9 cellular contexts compared by ENCODE assay signal in the genomic region with DNA sequence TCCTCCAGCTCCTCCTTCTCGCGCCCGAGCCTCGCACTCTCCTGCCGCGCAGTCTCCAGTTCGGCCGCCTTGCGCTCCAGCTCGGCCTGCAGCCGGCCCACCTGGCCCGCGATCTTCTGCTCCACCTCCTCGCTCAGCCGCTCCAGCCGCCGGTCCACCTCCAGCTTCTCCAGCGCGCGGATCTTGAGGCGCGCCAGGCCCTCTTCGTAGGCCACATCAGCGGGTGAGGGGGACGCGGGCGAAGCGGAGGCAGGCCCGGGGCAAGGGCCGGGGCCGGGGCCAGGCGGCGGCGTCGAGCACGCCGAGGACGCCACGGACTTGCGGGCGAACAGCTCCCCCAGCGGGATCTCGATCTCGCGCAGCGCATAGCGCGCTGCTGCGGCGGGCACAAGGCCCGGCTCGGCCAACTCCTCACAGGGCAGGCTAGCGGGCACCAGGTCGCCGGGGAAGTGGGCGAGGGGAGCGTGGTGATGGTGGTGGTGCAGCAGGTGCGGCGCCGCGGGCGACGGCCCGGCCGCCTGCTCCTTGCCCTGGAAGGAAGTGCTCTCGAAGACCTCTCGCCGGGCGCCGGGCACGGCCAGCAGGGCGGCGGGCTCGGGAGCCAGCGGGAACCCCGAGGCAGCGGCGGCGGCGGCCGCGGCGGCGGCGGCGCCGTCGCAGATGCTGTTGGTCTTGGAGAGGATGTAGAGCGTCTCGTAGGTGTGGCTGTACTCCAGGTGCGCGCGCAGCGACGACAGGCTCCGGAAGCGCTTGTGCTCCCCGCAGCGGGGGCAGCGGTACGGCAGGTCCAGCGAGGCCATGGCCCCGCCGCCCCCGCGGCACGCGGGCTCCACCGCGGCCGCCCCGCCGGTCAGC. TPM values are rescaled to one million over a fixed set of nuclear protein-coding genes. Genes with fewer than 3 reads are reported as not detected.
DNase-seq lines count a peak whose midpoint lies in the region; ATAC-seq, FAIRE-seq and TF ChIP-seq lines count a peak whose summit lies in the region.
"Had no signal": no experiment of that assay in that cellular context is flagged by ENCODE, and none has a peak within 500 bp of the region (broad histone marks: within the 10 kb centered on the region; RNA-seq: fewer than 3 reads in every experiment).

No MANE protein-coding gene starts in this region.

- TF ChIP-seq POLR2A in GM12891 (IDR thresholded peaks at IDR 0.05; ENCODE audit: low read depth, low read length): no peak

- H3K27ac ChIP-seq in CD4-positive, alpha-beta memory T cell (ENCODE audit: low read depth, low read length): peak overlapping the region; percentile 46

- H3K9ac ChIP-seq in endocrine pancreas (ENCODE audit: control insufficient read depth, insufficient read depth, low read length): peak overlapping the region; percentile 22

- peaks cover 0 to 4% of the 10 kb centered on the region in 2 donors for H3K36me3 Mint-ChIP-seq in CD4-positive, alpha-beta memory T cell
- H3K36me3 Mint-ChIP-seq in activated CD8-positive, alpha-beta T cell treated with anti-CD3 and anti-CD28 coated beads, Interleukin-2, amount 10 ng/mL, durations not matched to agents 7 days and 5 days (ENCODE audit: low read depth): peaks cover 26% of the 10 kb centered on the region
- no peaks in the 10 kb centered on the region for H3K36me3 Mint-ChIP-seq in osteocyte (ENCODE audit: unreplicated experiment)

- peaks cover 0 to 4% (median 0%) of the 10 kb centered on the region in 8 donors for H3K9me3 Mint-ChIP-seq in CD4-positive, alpha-beta memory T cell
- no peaks in the 10 kb centered on the region for H3K9me3 Mint-ChIP-seq in activated CD8-positive, alpha-beta T cell treated with anti-CD3 and anti-CD28 coated beads, Interleukin-2, amount 10 ng/mL, durations not matched to agents 7 days and 5 days (ENCODE audit: insufficient read depth)
- H3K9me3 Mint-ChIP-seq in osteocyte (ENCODE audit: unreplicated experiment): peaks cover 4% of the 10 kb centered on the region

- FAIRE-seq in GM12891 (lab: Jason Lieb, UNC): no peak

- peak; percentile 77 to 82 (median 80) for DNase-seq in CD4-positive, alpha-beta memory T cell
- DNase-seq in NCI-H2029 treated with DMSO at 0.1 percent for 48 hours (lab: John Stamatoyannopoulos, UW): peak; percentile 39
- peak; percentile 87 for DNase-seq in activated CD8-positive, alpha-beta T cell treated with anti-CD3 and anti-CD28 coated beads, Interleukin-2, amount 10 ng/mL, durations not matched to agents 7 days and 5 days
- no peak for DNase-seq in osteocyte (ENCODE audit: extremely low spot score, unreplicated experiment)
- no peak for DNase-seq in GM12891 (ENCODE audit: insufficient read length, low spot score)
- DNase-seq in hippocampal formation (lab: John Stamatoyannopoulos, UW): no peak

- intact Hi-C loops in CD4-positive, alpha-beta memory T cell (cut with micrococcal nuclease): loop anchor here (1.0 to 2.0 kb wide), 3 partner anchors 16 to 35 kb away; partner anchors contain the start of genes CCT7, EGR4 and FBXO41

- H3K27me3 Mint-ChIP-seq in CD4-positive, alpha-beta memory T cell: no peaks in the 10 kb centered on the region
- H3K27me3 Mint-ChIP-seq in activated CD8-positive, alpha-beta T cell treated with anti-CD3 and anti-CD28 coated beads, Interleukin-2, amount 10 ng/mL, durations not matched to agents 7 days and 5 days (ENCODE audit: low read depth): no peaks in the 10 kb centered on the region
- peaks cover 62% of the 10 kb centered on the region for H3K27me3 Mint-ChIP-seq in osteocyte (ENCODE audit: unreplicated experiment)

- peaks cover 24% of the 10 kb centered on the region for H3K4me1 ChIP-seq in CD4-positive, alpha-beta memory T cell (ENCODE audit: insufficient read depth, low read length)
- H3K4me1 ChIP-seq in endocrine pancreas (ENCODE audit: control insufficient read depth, insufficient read depth, low read length): peaks cover 12% of the 10 kb centered on the region

- H3K9me3 ChIP-seq in CD4-positive, alpha-beta memory T cell (ENCODE audit: control insufficient read depth in 1 of 2, low read length in 2 of 2): no peaks in the 10 kb centered on the region
- no peaks in the 10 kb centered on the region for H3K9me3 ChIP-seq in endocrine pancreas (ENCODE audit: control insufficient read depth, low read length)

- no peaks in the 10 kb centered on the region for H3K36me3 ChIP-seq in CD4-positive, alpha-beta memory T cell (ENCODE audit: insufficient read depth, low read length)
- H3K36me3 ChIP-seq in endocrine pancreas (ENCODE audit: control insufficient read depth, insufficient read depth, low read length): no peaks in the 10 kb centered on the region

- H3K27ac Mint-ChIP-seq in CD4-positive, alpha-beta memory T cell: no peak overlapping the region
- peak overlapping the region; percentile 31 for H3K27ac Mint-ChIP-seq in activated CD8-positive, alpha-beta T cell treated with anti-CD3 and anti-CD28 coated beads, Interleukin-2, amount 10 ng/mL, durations not matched to agents 7 days and 5 days
- no peak overlapping the region for H3K27ac Mint-ChIP-seq in osteocyte (ENCODE audit: unreplicated experiment)

- POLR2A ChIA-PET in CD4-positive, alpha-beta memory T cell (lab: Charles Lee; ENCODE audit: partially characterized antibody): interaction anchor here (1.0 to 2.9 kb wide), 6 partner anchors 11 to 116 kb away, joined by 3 to 24 read pairs (median 6); partner anchors contain the start of genes ALMS1, CCT7, FBXO41 and PRADC1
- POLR2A ChIA-PET in activated CD8-positive, alpha-beta T cell treated with anti-CD3 and anti-CD28 coated beads, Interleukin-2, amount 10 ng/mL, durations not matched to agents 7 days and 5 days (lab: Charles Lee): interaction anchor here (1.0 kb wide), 1 partner anchor 21 kb away, joined by 3 read pairs; no protein-coding TSS in a partner anchor

- peak overlapping the region in 7 of 8 donors; percentile 25 to 70 (median 67) for H3K4me3 Mint-ChIP-seq in CD4-positive, alpha-beta memory T cell
- H3K4me3 Mint-ChIP-seq in activated CD8-positive, alpha-beta T cell treated with anti-CD3 and anti-CD28 coated beads, Interleukin-2, amount 10 ng/mL, durations not matched to agents 7 days and 5 days: peak overlapping the region; percentile 39
- peak overlapping the region; percentile 33 for H3K4me3 Mint-ChIP-seq in osteocyte (ENCODE audit: unreplicated experiment)

- H3K27me3 ChIP-seq in CD4-positive, alpha-beta memory T cell (ENCODE audit: insufficient read depth, low read length): no peaks in the 10 kb centered on the region
- no peaks in the 10 kb centered on the region for H3K27me3 ChIP-seq in endocrine pancreas (ENCODE audit: control insufficient read depth, insufficient read depth, low read length)

- peak; percentile 79 for ATAC-seq in GM21619 (IDR thresholded peaks at IDR 0.05; ENCODE audit: unreplicated experiment)
- ATAC-seq in activated CD8-positive, alpha-beta T cell treated with anti-CD3 and anti-CD28 coated beads, Interleukin-2, amount 10 ng/mL, durations not matched to agents 7 days and 5 days: peak; percentile 95

- H3K4me3 ChIP-seq in CD4-positive, alpha-beta memory T cell (ENCODE audit: low read length in 2 of 2): peak overlapping the region in 1 of 2 donors; percentile 45
- H3K4me3 ChIP-seq in endocrine pancreas (ENCODE audit: control insufficient read depth, insufficient read depth, low read length): no peak overlapping the region

- CTCF ChIA-PET in CD4-positive, alpha-beta memory T cell (lab: Charles Lee; ENCODE audit: partially characterized antibody): interaction anchor here (0.6 to 2.3 kb wide), 5 partner anchors 20 to 56 kb away, joined by 3 to 11 read pairs (median 6); partner anchors contain the start of gene PRADC1
- CTCF ChIA-PET in activated CD8-positive, alpha-beta T cell treated with anti-CD3 and anti-CD28 coated beads, Interleukin-2, amount 10 ng/mL, durations not matched to agents 7 days and 5 days (lab: Charles Lee): interaction anchor here (0.7 to 1.7 kb wide), 5 partner anchors 11 to 31 kb away, joined by 3 to 4 read pairs (median 3); no protein-coding TSS in a partner anchor

- TF ChIP-seq CTCF in osteocyte (IDR thresholded peaks at IDR 0.05): peak; percentile 21

- H3K4me1 Mint-ChIP-seq in CD4-positive, alpha-beta memory T cell: peaks cover 18 to 27% (median 23%) of the 10 kb centered on the region in 4 donors
- H3K4me1 Mint-ChIP-seq in activated CD8-positive, alpha-beta T cell treated with anti-CD3 and anti-CD28 coated beads, Interleukin-2, amount 10 ng/mL, durations not matched to agents 7 days and 5 days (ENCODE audit: low read depth): peaks cover 20% of the 10 kb centered on the region
- H3K4me1 Mint-ChIP-seq in osteocyte (ENCODE audit: unreplicated experiment): peaks cover 5% of the 10 kb centered on the region

TF ChIP-seq in GM12891, 5 proteins besides CTCF, POLR2A, EP300 and RAD21 (continues in another document):
- no peak for TF ChIP-seq PAX5 (IDR thresholded peaks at IDR 0.05; ENCODE audit: insufficient read depth, low read length, severe bottlenecking)
- no peak for TF ChIP-seq TAF1 (IDR thresholded peaks at IDR 0.05; ENCODE audit: low read depth, low read length)
- TF ChIP-seq SPI1 (IDR thresholded peaks at IDR 0.05; ENCODE audit: low read depth, low read length): no peak

RNA-seq across cellular contexts. Expression of gene FBXO41, which starts 15.2 kb away (rescaled TPM):
- total RNA-seq in CD4-positive, alpha-beta memory T cell: 10 to 100 TPM in 1 of 2 experiments, 1 to 10 TPM in 1; 9.8 to 11.4 TPM
- polyA plus RNA-seq in CD4-positive, alpha-beta memory T cell: 1 to 10 TPM in 1 of 2 donors, not detected in 1; 1.6 TPM
- 10 to 100 TPM; 32.0 to 32.3 TPM for total RNA-seq in activated CD8-positive, alpha-beta T cell treated with anti-CD3 and anti-CD28 coated beads, Interleukin-2, amount 10 ng/mL, durations not matched to agents 7 days and 5 days
- 1.6 and 2.0 TPM in 2 replicates for total RNA-seq in osteocyte
- 16.6 TPM for polyA plus RNA-seq in GM12891 (2012; ENCODE audit: low read depth, missing spikeins)

RNA-seq across cellular contexts. Expression of gene EGR4, which starts 24.3 kb away (rescaled TPM):
- total RNA-seq in CD4-positive, alpha-beta memory T cell: not detected
- not detected for polyA plus RNA-seq in CD4-positive, alpha-beta memory T cell
- not detected for total RNA-seq in activated CD8-positive, alpha-beta T cell treated with anti-CD3 and anti-CD28 coated beads, Interleukin-2, amount 10 ng/mL, durations not matched to agents 7 days and 5 days
- not detected in 2 replicates for total RNA-seq in osteocyte
- 0.12 TPM for polyA plus RNA-seq in GM12891 (2012; ENCODE audit: low read depth, missing spikeins)
- total RNA-seq: liver had no signal

RNA-seq across cellular contexts. Expression of gene CCT7, which starts 35.0 kb away (rescaled TPM):
- 100 to 1,000 TPM; 187 to 188 TPM for total RNA-seq in CD4-positive, alpha-beta memory T cell
- 100 to 1,000 TPM; 239 to 400 TPM for polyA plus RNA-seq in CD4-positive, alpha-beta memory T cell
- 100 to 1,000 TPM; 347 to 362 TPM for total RNA-seq in activated CD8-positive, alpha-beta T cell treated with anti-CD3 and anti-CD28 coated beads, Interleukin-2, amount 10 ng/mL, durations not matched to agents 7 days and 5 days
- total RNA-seq in osteocyte: 216 and 231 TPM in 2 replicates
- polyA plus RNA-seq in GM12891 (2012; ENCODE audit: low read depth, missing spikeins): 344 TPM

RNA-seq across cellular contexts. Expression of gene PRADC1, which starts 36.0 kb away (rescaled TPM):
- total RNA-seq in CD4-positive, alpha-beta memory T cell: 1 to 10 TPM; 7.0 to 7.4 TPM
- polyA plus RNA-seq in CD4-positive, alpha-beta memory T cell: 10 to 100 TPM; 20.5 to 41.5 TPM
- total RNA-seq in activated CD8-positive, alpha-beta T cell treated with anti-CD3 and anti-CD28 coated beads, Interleukin-2, amount 10 ng/mL, durations not matched to agents 7 days and 5 days: 10 to 100 TPM; 19.0 to 19.1 TPM
- total RNA-seq in osteocyte: 15.1 and 17.6 TPM in 2 replicates
- 9.5 TPM for polyA plus RNA-seq in GM12891 (2012; ENCODE audit: low read depth, missing spikeins)

RNA-seq across cellular contexts. Expression of gene SMYD5, which starts 55.0 kb away (rescaled TPM):
- total RNA-seq in CD4-positive, alpha-beta memory T cell: 10 to 100 TPM; 38.4 to 38.9 TPM
- polyA plus RNA-seq in CD4-positive, alpha-beta memory T cell: 10 to 100 TPM; 21.3 to 23.5 TPM
- total RNA-seq in activated CD8-positive, alpha-beta T cell treated with anti-CD3 and anti-CD28 coated beads, Interleukin-2, amount 10 ng/mL, durations not matched to agents 7 days and 5 days: 10 to 100 TPM; 16.6 to 21.3 TPM
- 17.1 and 18.7 TPM in 2 replicates for total RNA-seq in osteocyte
- 16.2 TPM for polyA plus RNA-seq in GM12891 (2012; ENCODE audit: low read depth, missing spikeins)

Comparison
In these comparisons a context has a peak if more than half of its experiments do, and no peak if none do; other contexts are left out.
1. DNase-seq: peak in CD4-positive, alpha-beta memory T cell (5 of 5), NCI-H2029 treated with DMSO at 0.1 percent for 48 hours (single experiment) and activated CD8-positive, alpha-beta T cell treated with anti-CD3 and anti-CD28 coated beads, Interleukin-2, amount 10 ng/mL, durations not matched to agents 7 days and 5 days (single experiment); none in osteocyte (single experiment), GM12891 (single experiment) and hippocampal formation (0 of 2).
2. Peak in every context shown above with its lines, with median percentiles within 50 percentile points of each other: H3K4me3 Mint-ChIP-seq.